1 cellular context compared by ENCODE assay signal in the genomic region with DNA sequence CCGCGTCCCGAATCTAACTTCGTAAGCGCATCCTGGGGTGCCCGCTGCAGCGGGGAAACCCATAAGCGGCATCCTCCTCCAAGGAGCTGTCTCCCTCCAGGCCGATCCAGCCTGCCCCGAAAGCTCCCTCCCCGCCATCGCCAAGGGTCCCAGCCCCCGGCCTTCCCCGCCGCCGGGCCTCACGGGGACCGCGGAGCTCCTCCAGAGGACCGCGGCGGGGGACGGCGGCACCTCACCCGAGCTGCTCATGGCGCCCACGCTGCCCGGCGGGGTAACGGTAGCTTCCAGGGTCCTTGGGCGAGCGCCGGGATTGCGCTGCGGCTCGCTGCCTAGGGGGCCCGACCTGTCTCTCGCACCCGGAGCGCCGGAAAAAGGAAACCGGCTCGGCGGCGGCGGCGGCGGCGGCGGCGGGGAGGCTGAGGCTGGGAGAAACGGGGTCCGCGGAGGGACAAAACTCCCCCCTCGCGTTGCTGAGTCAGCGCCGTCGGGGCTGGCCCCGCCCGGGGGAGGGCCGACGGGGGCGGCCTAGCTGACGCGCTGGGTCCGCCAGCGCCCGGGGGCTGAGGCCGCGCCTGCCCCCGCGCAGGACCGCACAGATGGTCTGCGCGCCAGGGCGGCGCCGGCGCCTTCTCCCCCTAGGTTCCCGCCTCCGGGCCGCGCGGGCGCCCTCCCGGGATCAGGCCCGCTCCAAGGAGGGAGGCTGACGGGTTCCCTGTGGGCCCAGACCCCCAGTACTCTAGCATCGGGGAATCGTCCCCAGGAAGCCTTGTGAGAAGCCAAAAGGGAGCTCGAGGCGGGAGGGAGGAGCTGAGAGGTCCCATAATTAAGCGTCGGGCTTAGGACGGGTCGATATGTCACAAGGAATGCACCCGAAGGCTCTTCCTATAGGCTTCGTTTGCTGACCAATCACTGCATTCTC.
TF ChIP-seq lines count a peak whose summit lies in the region.

A gene with protein sequence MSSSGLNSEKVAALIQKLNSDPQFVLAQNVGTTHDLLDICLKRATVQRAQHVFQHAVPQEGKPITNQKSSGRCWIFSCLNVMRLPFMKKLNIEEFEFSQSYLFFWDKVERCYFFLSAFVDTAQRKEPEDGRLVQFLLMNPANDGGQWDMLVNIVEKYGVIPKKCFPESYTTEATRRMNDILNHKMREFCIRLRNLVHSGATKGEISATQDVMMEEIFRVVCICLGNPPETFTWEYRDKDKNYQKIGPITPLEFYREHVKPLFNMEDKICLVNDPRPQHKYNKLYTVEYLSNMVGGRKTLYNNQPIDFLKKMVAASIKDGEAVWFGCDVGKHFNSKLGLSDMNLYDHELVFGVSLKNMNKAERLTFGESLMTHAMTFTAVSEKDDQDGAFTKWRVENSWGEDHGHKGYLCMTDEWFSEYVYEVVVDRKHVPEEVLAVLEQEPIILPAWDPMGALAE (minus strand): TSS at position 374 of the 919 bp plus-strand sequence. CDS start 125 bp downstream, at position 249.

TF ChIP-seq in K562, 482 proteins besides CTCF, POLR2A, EP300 and RAD21 (continued from another document and continues in another):
- TF ChIP-seq RBBP5 (IDR thresholded peaks at IDR 0.05; ENCODE audit: borderline replicate concordance, insufficient read depth, low read length, poor library complexity, severe bottlenecking) (peak; percentile 82), SMAD3 (CRISPR knock-in tag; conservative IDR thresholded peaks at IDR 0.05) (no peak), FIP1L1 (IDR thresholded peaks at IDR 0.05; ENCODE audit: low read depth, low read length, poor library complexity, severe bottlenecking) (peak; percentile 33), ATF7 (IDR thresholded peaks at IDR 0.05) (peak; percentile 85), SAFB (IDR thresholded peaks at IDR 0.05; ENCODE audit: borderline replicate concordance, low read depth, low read length) (0 out of 2 replicates have a peak, but pooled peaks have one; percentile 23), KLF6 (CRISPR knock-in tag; IDR thresholded peaks at IDR 0.05; ENCODE audit: borderline replicate concordance) (no peak), HDAC6 (IDR thresholded peaks at IDR 0.05; ENCODE audit: low read depth, low read length) (no peak), PHF8 (IDR thresholded peaks at IDR 0.05; ENCODE audit: borderline replicate concordance, low read length) (peak; percentile 63; the same call in 1 of the 2 replicates), ZNF77 (CRISPR knock-in tag; IDR thresholded peaks at IDR 0.05) (no peak), MAZ (CRISPR knock-in tag; conservative IDR thresholded peaks at IDR 0.05 in 1 of 2, IDR thresholded peaks at IDR 0.05 in 1 of 2) (peak; percentile 88 to 93), SLC30A9 (CRISPR knock-in tag; IDR thresholded peaks at IDR 0.05) (no peak), C11orf30 (IDR thresholded peaks at IDR 0.05; ENCODE audit: low read depth) (peak; percentile 95), JUND (IDR thresholded peaks at IDR 0.05; ENCODE audit: borderline replicate concordance, low read depth, low read length) (peak; percentile 72), JUND (tag; IDR thresholded peaks at IDR 0.05; ENCODE audit: borderline replicate concordance, low read depth, low read length) (peak; percentile 21; the same call in 1 of the 3 replicates), ZNF583 (CRISPR knock-in tag; IDR thresholded peaks at IDR 0.05) (0 out of 2 replicates have a peak, but pooled peaks have one; percentile 40), MTA3 (IDR thresholded peaks at IDR 0.05; ENCODE audit: borderline replicate concordance) (peak; percentile 98), FOSL1 (tag; conservative IDR thresholded peaks at IDR 0.05) (peak; percentile 87), NFIC (IDR thresholded peaks at IDR 0.05) (peak; percentile 59), MEIS2 (IDR thresholded peaks at IDR 0.05; ENCODE audit: partially characterized antibody) (peak; percentile 47), ZC3H4 (CRISPR knock-in tag; IDR thresholded peaks at IDR 0.05; ENCODE audit: borderline replicate concordance) (no peak), ZKSCAN1 (IDR thresholded peaks at IDR 0.05; ENCODE audit: low read depth, low read length) (no peak), PCBP1 (IDR thresholded peaks at IDR 0.05; ENCODE audit: low read depth, low read length, poor library complexity, severe bottlenecking) (peak; percentile 39), ETV5 (CRISPR knock-in tag; IDR thresholded peaks at IDR 0.05; ENCODE audit: low read depth) (no peak), ZNF134 (CRISPR knock-in tag; conservative IDR thresholded peaks at IDR 0.05) (no peak), RNF2 (IDR thresholded peaks at IDR 0.05) (no peak), ZNF668 (CRISPR knock-in tag; IDR thresholded peaks at IDR 0.05) (no peak), RAD51 (IDR thresholded peaks at IDR 0.05; ENCODE audit: borderline replicate concordance, low read depth) (no peak), SRSF3 (IDR thresholded peaks at IDR 0.05; ENCODE audit: insufficient read depth, low read length) (no peak), FOXP1 (CRISPR knock-in tag; IDR thresholded peaks at IDR 0.05) (0 out of 2 replicates have a peak, but pooled peaks have one; percentile 25), ESRRA (IDR thresholded peaks at IDR 0.05; ENCODE audit: borderline replicate concordance, low read depth) (no peak), FOXA3 (CRISPR knock-in tag; conservative IDR thresholded peaks at IDR 0.05 in 1 of 2, IDR thresholded peaks at IDR 0.05 in 1 of 2) (no peak), NR3C1 (CRISPR knock-in tag; IDR thresholded peaks at IDR 0.05) (0 out of 2 replicates have a peak, but pooled peaks have one; percentile 30)
- TF ChIP-seq, protein P1, sequence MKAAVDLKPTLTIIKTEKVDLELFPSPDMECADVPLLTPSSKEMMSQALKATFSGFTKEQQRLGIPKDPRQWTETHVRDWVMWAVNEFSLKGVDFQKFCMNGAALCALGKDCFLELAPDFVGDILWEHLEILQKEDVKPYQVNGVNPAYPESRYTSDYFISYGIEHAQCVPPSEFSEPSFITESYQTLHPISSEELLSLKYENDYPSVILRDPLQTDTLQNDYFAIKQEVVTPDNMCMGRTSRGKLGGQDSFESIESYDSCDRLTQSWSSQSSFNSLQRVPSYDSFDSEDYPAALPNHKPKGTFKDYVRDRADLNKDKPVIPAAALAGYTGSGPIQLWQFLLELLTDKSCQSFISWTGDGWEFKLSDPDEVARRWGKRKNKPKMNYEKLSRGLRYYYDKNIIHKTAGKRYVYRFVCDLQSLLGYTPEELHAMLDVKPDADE (conservative IDR thresholded peaks at IDR 0.05; ENCODE audit: control insufficient read depth, low read depth, low read length), result peak; percentile 46; the same call in 1 of the 2 replicates
- TF ChIP-seq, protein P2, sequence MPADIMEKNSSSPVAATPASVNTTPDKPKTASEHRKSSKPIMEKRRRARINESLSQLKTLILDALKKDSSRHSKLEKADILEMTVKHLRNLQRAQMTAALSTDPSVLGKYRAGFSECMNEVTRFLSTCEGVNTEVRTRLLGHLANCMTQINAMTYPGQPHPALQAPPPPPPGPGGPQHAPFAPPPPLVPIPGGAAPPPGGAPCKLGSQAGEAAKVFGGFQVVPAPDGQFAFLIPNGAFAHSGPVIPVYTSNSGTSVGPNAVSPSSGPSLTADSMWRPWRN (IDR thresholded peaks at IDR 0.05; ENCODE audit: low read depth), result no peak
- TF ChIP-seq, protein P3, sequence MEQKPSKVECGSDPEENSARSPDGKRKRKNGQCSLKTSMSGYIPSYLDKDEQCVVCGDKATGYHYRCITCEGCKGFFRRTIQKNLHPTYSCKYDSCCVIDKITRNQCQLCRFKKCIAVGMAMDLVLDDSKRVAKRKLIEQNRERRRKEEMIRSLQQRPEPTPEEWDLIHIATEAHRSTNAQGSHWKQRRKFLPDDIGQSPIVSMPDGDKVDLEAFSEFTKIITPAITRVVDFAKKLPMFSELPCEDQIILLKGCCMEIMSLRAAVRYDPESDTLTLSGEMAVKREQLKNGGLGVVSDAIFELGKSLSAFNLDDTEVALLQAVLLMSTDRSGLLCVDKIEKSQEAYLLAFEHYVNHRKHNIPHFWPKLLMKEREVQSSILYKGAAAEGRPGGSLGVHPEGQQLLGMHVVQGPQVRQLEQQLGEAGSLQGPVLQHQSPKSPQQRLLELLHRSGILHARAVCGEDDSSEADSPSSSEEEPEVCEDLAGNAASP (IDR thresholded peaks at IDR 0.05), result no peak
- TF ChIP-seq, protein P4, sequence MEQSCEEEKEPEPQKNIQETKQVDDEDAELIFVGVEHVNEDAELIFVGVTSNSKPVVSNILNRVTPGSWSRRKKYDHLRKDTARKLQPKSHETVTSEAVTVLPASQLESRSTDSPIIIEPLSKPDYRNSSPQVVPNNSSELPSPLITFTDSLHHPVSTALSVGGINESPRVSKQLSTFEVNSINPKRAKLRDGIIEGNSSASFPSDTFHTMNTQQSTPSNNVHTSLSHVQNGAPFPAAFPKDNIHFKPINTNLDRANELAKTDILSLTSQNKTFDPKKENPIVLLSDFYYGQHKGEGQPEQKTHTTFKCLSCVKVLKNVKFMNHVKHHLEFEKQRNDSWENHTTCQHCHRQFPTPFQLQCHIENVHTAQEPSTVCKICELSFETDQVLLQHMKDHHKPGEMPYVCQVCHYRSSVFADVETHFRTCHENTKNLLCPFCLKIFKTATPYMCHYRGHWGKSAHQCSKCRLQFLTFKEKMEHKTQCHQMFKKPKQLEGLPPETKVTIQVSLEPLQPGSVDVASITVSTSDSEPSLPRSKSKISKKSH (CRISPR knock-in tag; IDR thresholded peaks at IDR 0.05), result no peak
- TF ChIP-seq, protein P5, sequence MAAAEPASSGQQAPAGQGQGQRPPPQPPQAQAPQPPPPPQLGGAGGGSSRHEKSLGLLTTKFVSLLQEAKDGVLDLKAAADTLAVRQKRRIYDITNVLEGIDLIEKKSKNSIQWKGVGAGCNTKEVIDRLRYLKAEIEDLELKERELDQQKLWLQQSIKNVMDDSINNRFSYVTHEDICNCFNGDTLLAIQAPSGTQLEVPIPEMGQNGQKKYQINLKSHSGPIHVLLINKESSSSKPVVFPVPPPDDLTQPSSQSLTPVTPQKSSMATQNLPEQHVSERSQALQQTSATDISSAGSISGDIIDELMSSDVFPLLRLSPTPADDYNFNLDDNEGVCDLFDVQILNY (CRISPR knock-in tag; IDR thresholded peaks at IDR 0.05), result no peak
- TF ChIP-seq, protein P6, sequence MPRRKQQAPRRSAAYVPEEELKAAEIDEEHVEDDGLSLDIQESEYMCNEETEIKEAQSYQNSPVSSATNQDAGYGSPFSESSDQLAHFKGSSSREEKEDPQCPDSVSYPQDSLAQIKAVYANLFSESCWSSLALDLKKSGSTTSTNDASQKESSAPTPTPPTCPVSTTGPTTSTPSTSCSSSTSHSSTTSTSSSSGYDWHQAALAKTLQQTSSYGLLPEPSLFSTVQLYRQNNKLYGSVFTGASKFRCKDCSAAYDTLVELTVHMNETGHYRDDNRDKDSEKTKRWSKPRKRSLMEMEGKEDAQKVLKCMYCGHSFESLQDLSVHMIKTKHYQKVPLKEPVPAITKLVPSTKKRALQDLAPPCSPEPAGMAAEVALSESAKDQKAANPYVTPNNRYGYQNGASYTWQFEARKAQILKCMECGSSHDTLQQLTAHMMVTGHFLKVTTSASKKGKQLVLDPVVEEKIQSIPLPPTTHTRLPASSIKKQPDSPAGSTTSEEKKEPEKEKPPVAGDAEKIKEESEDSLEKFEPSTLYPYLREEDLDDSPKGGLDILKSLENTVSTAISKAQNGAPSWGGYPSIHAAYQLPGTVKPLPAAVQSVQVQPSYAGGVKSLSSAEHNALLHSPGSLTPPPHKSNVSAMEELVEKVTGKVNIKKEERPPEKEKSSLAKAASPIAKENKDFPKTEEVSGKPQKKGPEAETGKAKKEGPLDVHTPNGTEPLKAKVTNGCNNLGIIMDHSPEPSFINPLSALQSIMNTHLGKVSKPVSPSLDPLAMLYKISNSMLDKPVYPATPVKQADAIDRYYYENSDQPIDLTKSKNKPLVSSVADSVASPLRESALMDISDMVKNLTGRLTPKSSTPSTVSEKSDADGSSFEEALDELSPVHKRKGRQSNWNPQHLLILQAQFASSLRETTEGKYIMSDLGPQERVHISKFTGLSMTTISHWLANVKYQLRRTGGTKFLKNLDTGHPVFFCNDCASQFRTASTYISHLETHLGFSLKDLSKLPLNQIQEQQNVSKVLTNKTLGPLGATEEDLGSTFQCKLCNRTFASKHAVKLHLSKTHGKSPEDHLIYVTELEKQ (CRISPR knock-in tag; IDR thresholded peaks at IDR 0.05), result no peak
- TF ChIP-seq, protein P7, sequence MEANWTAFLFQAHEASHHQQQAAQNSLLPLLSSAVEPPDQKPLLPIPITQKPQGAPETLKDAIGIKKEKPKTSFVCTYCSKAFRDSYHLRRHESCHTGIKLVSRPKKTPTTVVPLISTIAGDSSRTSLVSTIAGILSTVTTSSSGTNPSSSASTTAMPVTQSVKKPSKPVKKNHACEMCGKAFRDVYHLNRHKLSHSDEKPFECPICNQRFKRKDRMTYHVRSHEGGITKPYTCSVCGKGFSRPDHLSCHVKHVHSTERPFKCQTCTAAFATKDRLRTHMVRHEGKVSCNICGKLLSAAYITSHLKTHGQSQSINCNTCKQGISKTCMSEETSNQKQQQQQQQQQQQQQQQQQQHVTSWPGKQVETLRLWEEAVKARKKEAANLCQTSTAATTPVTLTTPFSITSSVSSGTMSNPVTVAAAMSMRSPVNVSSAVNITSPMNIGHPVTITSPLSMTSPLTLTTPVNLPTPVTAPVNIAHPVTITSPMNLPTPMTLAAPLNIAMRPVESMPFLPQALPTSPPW (CRISPR knock-in tag; IDR thresholded peaks at IDR 0.05), result peak; percentile 96
- TF ChIP-seq, protein P8, sequence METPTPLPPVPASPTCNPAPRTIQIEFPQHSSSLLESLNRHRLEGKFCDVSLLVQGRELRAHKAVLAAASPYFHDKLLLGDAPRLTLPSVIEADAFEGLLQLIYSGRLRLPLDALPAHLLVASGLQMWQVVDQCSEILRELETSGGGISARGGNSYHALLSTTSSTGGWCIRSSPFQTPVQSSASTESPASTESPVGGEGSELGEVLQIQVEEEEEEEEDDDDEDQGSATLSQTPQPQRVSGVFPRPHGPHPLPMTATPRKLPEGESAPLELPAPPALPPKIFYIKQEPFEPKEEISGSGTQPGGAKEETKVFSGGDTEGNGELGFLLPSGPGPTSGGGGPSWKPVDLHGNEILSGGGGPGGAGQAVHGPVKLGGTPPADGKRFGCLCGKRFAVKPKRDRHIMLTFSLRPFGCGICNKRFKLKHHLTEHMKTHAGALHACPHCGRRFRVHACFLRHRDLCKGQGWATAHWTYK (CRISPR knock-in tag; IDR thresholded peaks at IDR 0.05), result 0 out of 2 replicates have a peak, but pooled peaks have one; percentile 25
- TF ChIP-seq, protein P9, sequence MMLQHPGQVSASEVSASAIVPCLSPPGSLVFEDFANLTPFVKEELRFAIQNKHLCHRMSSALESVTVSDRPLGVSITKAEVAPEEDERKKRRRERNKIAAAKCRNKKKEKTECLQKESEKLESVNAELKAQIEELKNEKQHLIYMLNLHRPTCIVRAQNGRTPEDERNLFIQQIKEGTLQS (IDR thresholded peaks at IDR 0.05), result 0 out of 2 replicates have a peak, but pooled peaks have one; percentile 28
- TF ChIP-seq, protein P9 (CRISPR knock-in tag; conservative IDR thresholded peaks at IDR 0.05), result no peak
- TF ChIP-seq, protein P10, sequence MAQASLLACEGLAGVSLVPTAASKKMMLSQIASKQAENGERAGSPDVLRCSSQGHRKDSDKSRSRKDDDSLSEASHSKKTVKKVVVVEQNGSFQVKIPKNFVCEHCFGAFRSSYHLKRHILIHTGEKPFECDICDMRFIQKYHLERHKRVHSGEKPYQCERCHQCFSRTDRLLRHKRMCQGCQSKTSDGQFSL (CRISPR knock-in tag; IDR thresholded peaks at IDR 0.05), result no peak
- TF ChIP-seq, protein P10 (tag; IDR thresholded peaks at IDR 0.05), result no peak
